ENCODE assay signal across 8 cellular contexts in the genomic region with DNA sequence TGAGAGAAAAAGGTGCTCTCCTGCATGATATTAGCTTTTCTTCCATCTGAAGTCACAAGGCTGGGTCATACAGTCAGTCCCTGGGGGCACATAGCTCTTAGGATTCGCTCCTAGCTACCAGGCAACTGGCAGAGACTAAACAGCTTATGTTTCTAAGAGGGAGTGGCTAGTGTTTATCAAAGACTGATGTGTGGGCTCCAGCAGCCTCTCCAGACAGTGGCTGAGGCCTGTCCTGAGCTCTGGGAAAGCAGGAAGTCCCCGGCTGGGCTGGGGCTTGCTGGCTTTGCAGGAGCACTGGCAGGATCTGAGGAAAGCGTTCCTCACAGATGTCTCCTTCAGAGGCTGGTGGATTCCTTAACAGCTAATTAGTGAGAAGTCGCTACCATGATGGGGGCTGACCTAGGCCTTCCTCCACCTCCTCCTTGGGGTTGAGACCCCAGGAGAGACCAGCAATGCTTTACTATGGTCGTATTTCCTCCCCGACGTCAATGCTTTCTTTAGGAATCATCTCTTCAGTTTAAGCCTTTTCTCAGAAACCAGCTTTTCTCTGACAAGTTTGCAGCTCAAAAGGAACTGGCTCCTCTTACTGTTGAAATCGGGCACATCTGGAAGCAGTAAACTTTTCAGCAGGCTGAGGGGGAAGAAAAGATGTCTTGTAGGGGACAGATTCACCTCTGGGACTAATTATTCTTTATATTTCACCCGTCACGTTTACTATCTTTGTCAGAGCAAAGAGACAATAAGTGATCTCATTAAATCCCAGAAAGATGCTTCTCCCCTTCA. TPM values are rescaled to one million over a fixed set of nuclear protein-coding genes. Genes with fewer than 3 reads are reported as not detected.
A peak's percentile ranks its signal among the peaks of the same experiment; 100 is the strongest.
DNase-seq lines count a peak whose midpoint lies in the region; ATAC-seq and TF ChIP-seq lines count a peak whose summit lies in the region.

No MANE protein-coding gene starts in this region.

- H3K9me3 Mint-ChIP-seq in type B pancreatic cell: no peaks in the 10 kb centered on the region

- TF ChIP-seq CTCF in type B pancreatic cell (conservative IDR thresholded peaks at IDR 0.05): no peak

- peak overlapping the region; percentile 71 for H3K4me3 Mint-ChIP-seq in type B pancreatic cell

- no peaks in the 10 kb centered on the region for H3K36me3 Mint-ChIP-seq in type B pancreatic cell

- peaks cover 49% of the 10 kb centered on the region for H3K4me1 Mint-ChIP-seq in type B pancreatic cell (ENCODE audit: unreplicated experiment)

- DNase-seq in NCI-H748 (lab: John Stamatoyannopoulos, UW; ENCODE audit: unreplicated experiment): peak; percentile 54
- DNase-seq in NCI-H748 treated with DMSO at 0.1 percent for 48 hours (lab: John Stamatoyannopoulos, UW): no peak
- peak; percentile 47 for DNase-seq in astrocyte of the hippocampus (ENCODE audit: low read depth, low spot score)
- peak; percentile 96 for DNase-seq in islet precursor cell
- DNase-seq in type B pancreatic cell (ENCODE audit: extremely low spot score, unreplicated experiment): no peak
- DNase-seq in stimulated activated CD4-positive, alpha-beta T cell treated with anti-CD3 and anti-CD28 coated beads, Interleukin-2, amount 100 ng/mL, for 48 hours: no peak
- no peak for DNase-seq in anterior cingulate cortex (lab: John Stamatoyannopoulos, UW)

- H3K27ac Mint-ChIP-seq in type B pancreatic cell: peak overlapping the region; percentile 79

- ATAC-seq in GM18519 (IDR thresholded peaks at IDR 0.05; ENCODE audit: low FRiP score, unreplicated experiment): no peak

- peaks cover 22% of the 10 kb centered on the region for H3K27me3 Mint-ChIP-seq in type B pancreatic cell

RNA-seq across cellular contexts. Expression of gene HHAT, which starts 33.5 kb away (rescaled TPM):
- total RNA-seq in type B pancreatic cell (ENCODE audit: low replicate concordance): 7.5 and 9.0 TPM in 2 replicates

Comparison
In these comparisons a context has a peak if more than half of its experiments do, and no peak if none do; other contexts are left out.
1. DNase-seq: peak in NCI-H748 (single experiment), astrocyte of the hippocampus (single experiment) and islet precursor cell (single experiment); none in NCI-H748 treated with DMSO at 0.1 percent for 48 hours (single experiment), type B pancreatic cell (single experiment), stimulated activated CD4-positive, alpha-beta T cell treated with anti-CD3 and anti-CD28 coated beads, Interleukin-2, amount 100 ng/mL, for 48 hours (0 of 2) and anterior cingulate cortex (0 of 58).